15 cellular contexts compared by ENCODE assay signal in genomic region chrY:17876767-17877166, GRCh38. TPM values are rescaled to one million over a fixed set of nuclear protein-coding genes. Genes with fewer than 3 reads are reported as not detected.
"Had no signal": no experiment of that assay in that cellular context is flagged by ENCODE, and none has a peak within 500 bp of the region (broad histone marks: within the 10 kb centered on the region; RNA-seq: fewer than 3 reads in every experiment).

No MANE protein-coding gene starts in this region.

RNA-seq across cellular contexts. Expression of gene CDY2B, which starts 3.3 kb away (rescaled TPM):
- total RNA-seq: activated B cell treated with CpG ODN at 0.5 μM for 24 hours; activated CD4-positive, alpha-beta memory T cell treated with anti-CD3 and anti-CD28 coated beads for 36 hours; activated CD4-positive, alpha-beta memory T cell treated with anti-CD3 and anti-CD28 coated beads, Interleukin-2, amount 10 ng/mL, durations not matched to agents 7 days and 5 days; activated CD4-positive, alpha-beta T cell treated with anti-CD3 and anti-CD28 coated beads for 36 hours; activated CD4-positive, alpha-beta T cell treated with anti-CD3 and anti-CD28 coated beads, Interleukin-2, amount 10 ng/mL, durations not matched to agents 24 days and 14 days; activated CD4-positive, alpha-beta T cell treated with anti-CD3 and anti-CD28 coated beads, Interleukin-2, amount 10 ng/mL, durations not matched to agents 7 days and 5 days; activated CD8-positive, alpha-beta memory T cell treated with anti-CD3 and anti-CD28 coated beads for 36 hours; activated CD8-positive, alpha-beta memory T cell treated with anti-CD3 and anti-CD28 coated beads, Interleukin-2, amount 10 ng/mL, durations not matched to agents 7 days and 5 days; activated CD8-positive, alpha-beta T cell treated with anti-CD3 and anti-CD28 coated beads for 36 hours; activated CD8-positive, alpha-beta T cell treated with anti-CD3 and anti-CD28 coated beads, Interleukin-2, amount 10 ng/mL, durations not matched to agents 7 days and 5 days; T-cell; T-helper 1 cell treated with Interleukin-12 subunit alpha and Interleukin-12 subunit beta and Interleukin-4 antibody, amounts not matched to agents 30 ng/mL and 1 ng/mL, for 36 hours; T-helper 17 cell; T-helper 2 cell treated with Interferon-gamma antibody and Interleukin-4, amounts not matched to agents 100 ng/mL and 5 ng/mL, for 36 hours; WTC11 had no signal
